In genomic region chr10:79252450-79252849, GRCh38 we compare ENCODE assay signal across 20 cellular contexts.
A peak's percentile ranks its signal among the peaks of the same experiment; 100 is the strongest.
DNase-seq lines count a peak whose midpoint lies in the region; ATAC-seq, FAIRE-seq and TF ChIP-seq lines count a peak whose summit lies in the region.
"Had no signal": no experiment of that assay in that cellular context is flagged by ENCODE, and none has a peak within 500 bp of the region (broad histone marks: within the 10 kb centered on the region; RNA-seq: fewer than 3 reads in every experiment).

No MANE protein-coding gene starts in this region.

- peak overlapping the region; percentile 64 for H3K27ac Mint-ChIP-seq in central memory CD8-positive, alpha-beta T cell (ENCODE audit: low read depth)
- no peak overlapping the region for H3K27ac Mint-ChIP-seq in neural crest cell (ENCODE audit: unreplicated experiment)
- no peak overlapping the region for H3K27ac Mint-ChIP-seq in stimulated activated naive CD8-positive, alpha-beta T cell treated with anti-CD3 and anti-CD28 coated beads, Interleukin-15, amount 100 ng/mL, for 72 hours
- H3K27ac Mint-ChIP-seq: HFFc6 had no signal

- no peak for ATAC-seq in central memory CD8-positive, alpha-beta T cell (replicated peaks; ENCODE audit: extremely low read depth, poor library complexity, severe bottlenecking)
- ATAC-seq in stimulated activated naive CD8-positive, alpha-beta T cell treated with anti-CD3 and anti-CD28 coated beads, Interleukin-15, amount 100 ng/mL, for 72 hours, result no peak
- no peak for ATAC-seq in HG02840 (IDR thresholded peaks at IDR 0.05; ENCODE audit: low FRiP score, unreplicated experiment)

- no peak for TF ChIP-seq CTCF in KMS-11 (conservative IDR thresholded peaks at IDR 0.05; ENCODE audit: low read depth, low read length)
- TF ChIP-seq CTCF in neural crest cell (conservative IDR thresholded peaks at IDR 0.05), result no peak

- no peaks in the 10 kb centered on the region for H3K27me3 Mint-ChIP-seq in central memory CD8-positive, alpha-beta T cell
- H3K27me3 Mint-ChIP-seq in neural crest cell (ENCODE audit: low read depth), result no peaks in the 10 kb centered on the region
- no peaks in the 10 kb centered on the region for H3K27me3 Mint-ChIP-seq in stimulated activated naive CD8-positive, alpha-beta T cell treated with anti-CD3 and anti-CD28 coated beads, Interleukin-15, amount 100 ng/mL, for 72 hours

- no peak overlapping the region for H2AFZ ChIP-seq in KMS-11 (ENCODE audit: low read depth)

- H3K27me3 ChIP-seq in KMS-11 (ENCODE audit: insufficient read depth, low read depth), result no peaks in the 10 kb centered on the region

- H3K79me2 ChIP-seq in KMS-11 (ENCODE audit: insufficient read depth, low read depth), result peaks cover 94% of the 10 kb centered on the region

- peak overlapping the region; percentile 84; the same call in 1 of the 2 replicates for H3K4me2 ChIP-seq in KMS-11
- H3K4me2 ChIP-seq: SK-N-SH had no signal

- DNase-seq in central memory CD8-positive, alpha-beta T cell (ENCODE audit: low spot score in 2 of 2), result no peak
- DNase-seq in neural crest cell (ENCODE audit: low read depth, low spot score), result no peak
- no peak for DNase-seq in urothelium cell line (ENCODE audit: low spot score)
- DNase-seq in stimulated activated naive CD8-positive, alpha-beta T cell treated with anti-CD3 and anti-CD28 coated beads, Interleukin-15, amount 100 ng/mL, for 72 hours, result no peak
- DNase-seq in C1 segment of cervical spinal cord (lab: John Stamatoyannopoulos, UW), result no peak
- DNase-seq: DMS79, H7, HFFc6, Kasumi-1, NCI-H1092 treated with DMSO at 0.1 percent for 48 hours, NCI-H187, NCI-H2107, NCI-H510A, NCI-H774, RPMI8226, SHP77 treated with DMSO at 0.1 percent for 48 hours, SK-N-SH had no signal

- no peak overlapping the region for H3K4me3 ChIP-seq in KMS-11 (IDR thresholded peaks at IDR 0.05; ENCODE audit: insufficient read depth, low read depth, low read length)

- peaks cover 5% of the 10 kb centered on the region for H3K36me3 Mint-ChIP-seq in central memory CD8-positive, alpha-beta T cell (ENCODE audit: insufficient read depth)
- no peaks in the 10 kb centered on the region for H3K36me3 Mint-ChIP-seq in neural crest cell (ENCODE audit: low read depth)

- H3K9ac ChIP-seq in KMS-11, result no peak overlapping the region
- H3K9ac ChIP-seq: SK-N-SH had no signal

- no peaks in the 10 kb centered on the region for H3K36me3 ChIP-seq in KMS-11 (ENCODE audit: insufficient read depth)

- peaks cover 62% of the 10 kb centered on the region for H3K4me1 Mint-ChIP-seq in central memory CD8-positive, alpha-beta T cell
- H3K4me1 Mint-ChIP-seq in neural crest cell, result peaks cover 16% of the 10 kb centered on the region
- peaks cover 65% of the 10 kb centered on the region for H3K4me1 Mint-ChIP-seq in stimulated activated naive CD8-positive, alpha-beta T cell treated with anti-CD3 and anti-CD28 coated beads, Interleukin-15, amount 100 ng/mL, for 72 hours

- FAIRE-seq in urothelium cell line (lab: Jason Lieb, UNC), result peak; percentile 52

- peaks cover 99% of the 10 kb centered on the region for H3K4me1 ChIP-seq in KMS-11 (ENCODE audit: low read depth, poor library complexity, severe bottlenecking)

- H4K20me1 ChIP-seq in KMS-11 (ENCODE audit: insufficient read depth), result peaks cover 8% of the 10 kb centered on the region; the same call in 1 of the 2 replicates

- H3K4me3 Mint-ChIP-seq in central memory CD8-positive, alpha-beta T cell, result no peak overlapping the region
- peak overlapping the region; percentile 31 for H3K4me3 Mint-ChIP-seq in neural crest cell
- H3K4me3 Mint-ChIP-seq in stimulated activated naive CD8-positive, alpha-beta T cell treated with anti-CD3 and anti-CD28 coated beads, Interleukin-15, amount 100 ng/mL, for 72 hours, result no peak overlapping the region
- H3K4me3 Mint-ChIP-seq: HFFc6 had no signal

- no peak overlapping the region for H3K27ac ChIP-seq in KMS-11
- H3K27ac ChIP-seq: C4-2B had no signal

- no peaks in the 10 kb centered on the region for H3K9me3 Mint-ChIP-seq in central memory CD8-positive, alpha-beta T cell
- H3K9me3 Mint-ChIP-seq in neural crest cell, result no peaks in the 10 kb centered on the region
- no peaks in the 10 kb centered on the region for H3K9me3 Mint-ChIP-seq in stimulated activated naive CD8-positive, alpha-beta T cell treated with anti-CD3 and anti-CD28 coated beads, Interleukin-15, amount 100 ng/mL, for 72 hours
- H3K9me3 Mint-ChIP-seq: HFFc6 had no signal
